8 cellular contexts compared by ENCODE assay signal in genomic region chr19:2546128-2547032, GRCh38.
A peak's percentile ranks its signal among the peaks of the same experiment; 100 is the strongest.
DNase-seq lines count a peak whose midpoint lies in the region; ATAC-seq and TF ChIP-seq lines count a peak whose summit lies in the region.

No MANE protein-coding gene starts in this region.

- DNase-seq in GM10266 (ENCODE audit: extremely low spot score) = peak; percentile 57
- peak; percentile 82 to 97 (median 91) for DNase-seq in adrenal gland
- peak; percentile 46 to 98 (median 90) for DNase-seq in hypothalamus (lab: John Stamatoyannopoulos, UW)
- peak; percentile 80 to 89 for DNase-seq in psoas muscle
- no peak for DNase-seq in activated naive CD4-positive, alpha-beta T cell treated with anti-CD3 and anti-CD28 coated beads, Interleukin-2, amount 50 U/mL, for 16 hours
- DNase-seq in AG08396 (ENCODE audit: low spot score) = no peak

- H3K4me3 ChIP-seq in adrenal gland (peak overlapping the region in 1 of 4 donors; percentile 14), psoas muscle (peak overlapping the region; percentile 45)

- TF ChIP-seq CTCF in GM10266 (IDR thresholded peaks at IDR 0.05; ENCODE audit: control insufficient read depth, insufficient read depth, low read depth, missing control alignments) = no peak
- no peak for TF ChIP-seq CTCF in adrenal gland (IDR thresholded peaks at IDR 0.05)
- TF ChIP-seq CTCF in psoas muscle (IDR thresholded peaks at IDR 0.05) = no peak

- intact Hi-C loops in adrenal gland (cut with DNase I) = loop anchor here in 1 of 2 donors (10.0 kb wide), 1 partner anchor 52 kb away; no protein-coding TSS in a partner anchor
- intact Hi-C loops in psoas muscle (cut with DNase I) = loop anchor here in 1 of 2 donors (5.0 kb wide), 1 partner anchor 69 kb away; the partner anchor contains the start of gene GADD45B

- TF ChIP-seq POLR2A in adrenal gland (IDR thresholded peaks at IDR 0.05) = peak in 1 of 2 donors; percentile 67

- peak overlapping the region; percentile 79 to 98 (median 90) for H3K27ac ChIP-seq in adrenal gland
- peak overlapping the region; percentile 89 for H3K27ac ChIP-seq in psoas muscle

- no peaks in the 10 kb centered on the region for H3K36me3 ChIP-seq in adrenal gland (replicated peaks in 1 of 2)
- no peaks in the 10 kb centered on the region for H3K36me3 ChIP-seq in psoas muscle (ENCODE audit: insufficient read depth in 1 of 2, low read depth in 1 of 2)

- ATAC-seq in psoas muscle (peak; percentile 27 to 78 (median 70)), HG03521 (IDR thresholded peaks at IDR 0.05; ENCODE audit: unreplicated experiment) (no peak), GM18867 (IDR thresholded peaks at IDR 0.05; ENCODE audit: unreplicated experiment) (no peak)

- H3K27me3 ChIP-seq in adrenal gland = no peaks in the 10 kb centered on the region
- no peaks in the 10 kb centered on the region for H3K27me3 ChIP-seq in psoas muscle (ENCODE audit: insufficient read depth in 3 of 3, low read length in 2 of 3)

- 33 to 50% (median 35%) methylated on average over 21 to 50 of the region's 50 CpGs for WGBS in adrenal gland, 4 donors
- 25 to 26% (median 25%) methylated on average over 48 to 50 of the region's 50 CpGs for WGBS in psoas muscle, 3 donors

- H3K4me1 ChIP-seq in adrenal gland (replicated peaks in 1 of 2) (peaks cover 40 to 62% of the 10 kb centered on the region in 2 donors), psoas muscle (peaks cover 64% of the 10 kb centered on the region)

- no peaks in the 10 kb centered on the region for H3K9me3 ChIP-seq in adrenal gland (replicated peaks in 1 of 3)
- H3K9me3 ChIP-seq in psoas muscle = no peaks in the 10 kb centered on the region

Comparison
In these comparisons a context has a peak if more than half of its experiments do, and no peak if none do; other contexts are left out.
1. DNase-seq: peak in GM10266 (single experiment), adrenal gland (7 of 7), hypothalamus (51 of 51) and psoas muscle (2 of 2); none in activated naive CD4-positive, alpha-beta T cell treated with anti-CD3 and anti-CD28 coated beads, Interleukin-2, amount 50 U/mL, for 16 hours (single experiment) and AG08396 (single experiment).
2. ATAC-seq: peak in psoas muscle (4 of 4); none in HG03521 (single experiment) and GM18867 (single experiment).